8 cellular contexts compared by ENCODE assay signal in the genomic region with DNA sequence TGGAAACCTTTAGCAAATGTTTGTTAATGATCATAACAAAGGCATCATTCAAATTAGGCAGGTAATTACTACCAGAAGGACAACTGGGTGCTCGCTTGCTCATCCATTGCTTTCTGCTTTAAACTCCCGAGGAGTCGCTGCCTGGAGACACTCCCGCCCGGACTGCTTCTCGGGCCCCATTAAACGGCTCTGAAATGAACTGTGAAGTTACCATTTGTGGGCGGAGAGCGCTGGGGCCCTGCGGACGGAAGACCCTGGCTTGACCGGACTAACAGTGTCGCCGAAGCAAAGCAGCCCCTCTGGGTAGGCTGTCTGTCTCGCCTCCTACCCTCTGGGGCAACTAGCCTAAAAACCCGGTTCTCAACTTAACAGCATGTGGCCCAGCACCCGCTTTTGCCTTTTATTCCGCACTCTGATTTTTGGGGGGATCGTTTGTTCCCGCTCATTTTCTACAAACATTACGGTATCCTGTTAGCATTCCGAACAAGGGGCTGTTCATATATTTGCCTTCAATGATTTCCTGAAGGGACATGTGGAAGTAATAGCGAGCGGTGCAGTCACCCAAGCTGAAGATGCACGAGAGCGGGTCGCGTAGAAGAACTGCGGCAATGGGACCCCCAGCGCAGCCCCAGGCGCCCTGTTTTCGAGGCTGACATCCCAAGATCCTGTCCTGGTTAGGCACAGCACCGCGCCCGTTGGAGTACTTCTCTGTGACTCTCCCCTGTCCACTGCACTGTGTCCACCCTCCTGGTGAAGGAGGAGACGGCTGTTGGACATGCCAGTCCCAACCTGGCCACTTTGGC. TPM values are rescaled to one million over a fixed set of nuclear protein-coding genes. Genes with fewer than 3 reads are reported as not detected.
DNase-seq lines count a peak whose midpoint lies in the region; ATAC-seq and TF ChIP-seq lines count a peak whose summit lies in the region.

No MANE protein-coding gene starts in this region.

- WGBS in body of pancreas, 2 donors = 6 to 9% methylated on average over 29 to 36 of the region's 36 CpGs
- WGBS in stomach, 5 donors = 3 to 8% (median 4%) methylated on average over 34 to 36 of the region's 36 CpGs

- ATAC-seq in body of pancreas (peak; percentile 3), GM21786 (IDR thresholded peaks at IDR 0.05; ENCODE audit: unreplicated experiment) (no peak)

- in situ Hi-C loops in GM13977 (cut with MboI; ENCODE audit: low pct_unique_long_range_greater_than_20kb, low sequenced_read_pairs, unreplicated experiment) = loop anchor here (10.0 to 25.0 kb wide), 2 partner anchors 303 to 515 kb away; no protein-coding TSS in a partner anchor

- peak overlapping the region in 2 of 4 donors; percentile 11 to 29 for H3K27ac ChIP-seq in body of pancreas
- H3K27ac ChIP-seq in stomach = peak overlapping the region; percentile 16 to 80 (median 50)

- TF ChIP-seq EP300 in stomach (IDR thresholded peaks at IDR 0.05) = no peak

- intact Hi-C loops in body of pancreas (cut with DNase I) (loop anchor here (5.0 kb wide), 1 partner anchor 300 kb away; no protein-coding TSS in a partner anchor), stomach (cut with DNase I; ENCODE audit: low total_unique reads) (loop anchor here (5.0 kb wide), 1 partner anchor 300 kb away; no protein-coding TSS in a partner anchor)

- peaks cover 5 to 78% of the 10 kb centered on the region in 2 donors for H3K27me3 ChIP-seq in body of pancreas
- peaks cover 24 to 99% (median 81%) of the 10 kb centered on the region in 3 donors for H3K27me3 ChIP-seq in stomach

- TF ChIP-seq CTCF in GM13977 (IDR thresholded peaks at IDR 0.05; ENCODE audit: extremely low read depth, insufficient read depth, missing control alignments) (no peak), body of pancreas (IDR thresholded peaks at IDR 0.05) (no peak), stomach (IDR thresholded peaks at IDR 0.05) (no peak)

- no peaks in the 10 kb centered on the region for H3K36me3 ChIP-seq in body of pancreas (replicated peaks in 1 of 2; ENCODE audit: insufficient read depth in 1 of 2, low read depth in 2 of 2)
- H3K36me3 ChIP-seq in stomach = no peaks in the 10 kb centered on the region

- peak; percentile 31 for DNase-seq in GM13977 (ENCODE audit: low spot score)
- DNase-seq in LHCN-M2 (ENCODE audit: low read depth) = peak; percentile 72
- peak in 1 of 4 donors; percentile 8 for DNase-seq in body of pancreas
- peak; percentile 75 for DNase-seq in iris pigment epithelial cell (ENCODE audit: low read depth)
- DNase-seq in stomach = no peak
- DNase-seq in CD1c-positive myeloid dendritic cell (ENCODE audit: extremely low spot score) = no peak
- DNase-seq in NCI-H2029 (lab: John Stamatoyannopoulos, UW) = no peak

- no peak overlapping the region for H3K4me3 ChIP-seq in body of pancreas
- peak overlapping the region; percentile 26 to 54 (median 36) for H3K4me3 ChIP-seq in stomach

- H3K9me3 ChIP-seq in body of pancreas (no peaks in the 10 kb centered on the region), stomach (no peaks in the 10 kb centered on the region)

- no peak for TF ChIP-seq POLR2A in body of pancreas (IDR thresholded peaks at IDR 0.05)
- TF ChIP-seq POLR2A in stomach (IDR thresholded peaks at IDR 0.05) = no peak

- H3K4me1 ChIP-seq in body of pancreas (peaks cover 62% of the 10 kb centered on the region), stomach (peaks cover 45 to 70% (median 65%) of the 10 kb centered on the region in 4 donors)

RNA-seq across cellular contexts. Expression of a gene that starts 1.6 kb away (rescaled TPM):
- 0.98 and 2.1 TPM in 2 replicates for total RNA-seq in LHCN-M2 (2014; rRNA removed)
- polyA plus RNA-seq in LHCN-M2 (2012) = 1.8 TPM
- 10 to 100 TPM; 54.4 to 56.0 TPM for total RNA-seq in body of pancreas
- 100 to 1,000 TPM in 2 of 5 donors, 10 to 100 TPM in 3; 44.6 to 371 (median 84.0) TPM for total RNA-seq in stomach
- 10 to 100 TPM in 2 of 3 donors, 1 to 10 TPM in 1; 8.2 to 32.1 (median 19.3) TPM for polyA plus RNA-seq in stomach

Comparison
In these comparisons a context has a peak if more than half of its experiments do, and no peak if none do; other contexts are left out.
1. DNase-seq: peak in GM13977 (single experiment), LHCN-M2 (single experiment) and iris pigment epithelial cell (single experiment); none in stomach (single experiment), CD1c-positive myeloid dendritic cell (single experiment) and NCI-H2029 (single experiment).
2. H3K4me3 ChIP-seq: peak in stomach (4 of 4); none in body of pancreas (0 of 2).
3. RNA of a gene that starts 1.6 kb away (total RNA-seq): 44.6 to 371 TPM in stomach and 54.4 to 56.0 TPM in body of pancreas; 0.98 to 2.1 TPM in LHCN-M2; every median in the first group is over 10 times any median in the second.